ENCODE assay signal across 1 cellular context in the genomic region with DNA sequence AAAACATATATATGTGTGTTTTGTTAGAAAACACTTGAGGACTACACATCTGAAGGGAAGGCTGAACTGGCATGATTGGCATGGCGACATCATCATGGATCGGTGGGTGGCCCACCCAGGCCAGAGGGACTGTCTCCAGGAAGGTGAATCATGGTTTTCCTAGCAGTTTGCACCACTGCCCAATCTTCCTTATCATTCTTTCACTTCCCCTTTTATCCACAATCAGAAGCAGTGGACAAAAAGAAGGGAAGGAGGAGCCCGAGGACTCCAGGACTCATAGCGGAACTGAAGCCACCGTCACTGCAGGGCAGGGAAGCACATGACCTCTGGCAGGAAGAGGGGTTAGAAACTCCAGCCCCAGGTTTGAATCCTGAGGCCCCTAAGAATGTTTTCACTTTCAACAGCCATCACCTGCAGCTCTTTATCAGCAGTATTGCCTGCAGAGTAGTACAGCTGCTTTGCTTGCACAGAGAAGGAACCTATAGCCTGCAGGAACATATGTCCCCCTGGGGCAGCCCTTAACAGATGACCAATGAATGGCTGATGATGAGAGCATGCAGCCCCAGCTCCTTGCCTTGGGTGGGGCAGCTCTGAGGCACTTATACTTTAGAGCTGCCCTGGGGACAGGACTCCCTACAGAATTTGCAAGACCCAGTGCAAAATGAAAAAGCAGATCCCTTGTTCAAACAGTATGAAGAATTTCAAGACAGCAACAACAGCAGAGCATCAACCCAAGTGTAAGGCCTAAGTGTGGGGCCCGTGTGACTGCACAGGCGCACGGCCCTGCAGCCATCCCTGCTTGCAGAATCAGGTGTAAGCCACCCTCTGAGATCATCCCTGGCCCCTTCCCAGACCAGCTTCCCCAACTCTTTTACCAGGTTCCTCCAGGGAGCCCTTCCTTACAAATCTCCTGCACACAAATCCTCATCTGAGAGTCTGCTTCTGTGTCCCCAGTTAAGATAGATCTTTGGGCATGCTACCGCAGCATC.
TF ChIP-seq lines count a peak whose summit lies in the region.

No MANE protein-coding gene starts in this region.

TF ChIP-seq in GM12878, 131 proteins besides CTCF, POLR2A, EP300 and RAD21 (continued from another document):
- TF ChIP-seq, protein P1, sequence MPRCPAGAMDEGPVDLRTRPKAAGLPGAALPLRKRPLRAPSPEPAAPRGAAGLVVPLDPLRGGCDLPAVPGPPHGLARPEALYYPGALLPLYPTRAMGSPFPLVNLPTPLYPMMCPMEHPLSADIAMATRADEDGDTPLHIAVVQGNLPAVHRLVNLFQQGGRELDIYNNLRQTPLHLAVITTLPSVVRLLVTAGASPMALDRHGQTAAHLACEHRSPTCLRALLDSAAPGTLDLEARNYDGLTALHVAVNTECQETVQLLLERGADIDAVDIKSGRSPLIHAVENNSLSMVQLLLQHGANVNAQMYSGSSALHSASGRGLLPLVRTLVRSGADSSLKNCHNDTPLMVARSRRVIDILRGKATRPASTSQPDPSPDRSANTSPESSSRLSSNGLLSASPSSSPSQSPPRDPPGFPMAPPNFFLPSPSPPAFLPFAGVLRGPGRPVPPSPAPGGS (IDR thresholded peaks at IDR 0.05; ENCODE audit: borderline replicate concordance, insufficient read depth, low read depth, low read length, poor library complexity, severe bottlenecking), result no peak
- peak; percentile 15 to 39; a peak in 1 of 4 replicates for TF ChIP-seq BHLHE40 (IDR thresholded peaks at IDR 0.05; ENCODE audit: borderline replicate concordance in 1 of 2, low read depth in 2 of 2, low read length in 1 of 2)
- TF ChIP-seq MTA2 (IDR thresholded peaks at IDR 0.05; ENCODE audit: low read depth), result peak; percentile 58
- TF ChIP-seq POU2F2 (IDR thresholded peaks at IDR 0.05; ENCODE audit: borderline replicate concordance, low read depth, low read length), result no peak
- TF ChIP-seq, protein P2, sequence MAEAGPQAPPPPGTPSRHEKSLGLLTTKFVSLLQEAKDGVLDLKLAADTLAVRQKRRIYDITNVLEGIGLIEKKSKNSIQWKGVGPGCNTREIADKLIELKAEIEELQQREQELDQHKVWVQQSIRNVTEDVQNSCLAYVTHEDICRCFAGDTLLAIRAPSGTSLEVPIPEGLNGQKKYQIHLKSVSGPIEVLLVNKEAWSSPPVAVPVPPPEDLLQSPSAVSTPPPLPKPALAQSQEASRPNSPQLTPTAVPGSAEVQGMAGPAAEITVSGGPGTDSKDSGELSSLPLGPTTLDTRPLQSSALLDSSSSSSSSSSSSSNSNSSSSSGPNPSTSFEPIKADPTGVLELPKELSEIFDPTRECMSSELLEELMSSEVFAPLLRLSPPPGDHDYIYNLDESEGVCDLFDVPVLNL (IDR thresholded peaks at IDR 0.05; ENCODE audit: low read depth, low read length), result no peak
- no peak for TF ChIP-seq SUPT20H (IDR thresholded peaks at IDR 0.05; ENCODE audit: borderline replicate concordance, control insufficient read depth, low read depth, low read length)
- TF ChIP-seq HDAC2 (IDR thresholded peaks at IDR 0.05), result no peak
- no peak for TF ChIP-seq MEF2B (IDR thresholded peaks at IDR 0.05; ENCODE audit: partially characterized antibody, poor library complexity, severe bottlenecking)
- TF ChIP-seq, protein P3, sequence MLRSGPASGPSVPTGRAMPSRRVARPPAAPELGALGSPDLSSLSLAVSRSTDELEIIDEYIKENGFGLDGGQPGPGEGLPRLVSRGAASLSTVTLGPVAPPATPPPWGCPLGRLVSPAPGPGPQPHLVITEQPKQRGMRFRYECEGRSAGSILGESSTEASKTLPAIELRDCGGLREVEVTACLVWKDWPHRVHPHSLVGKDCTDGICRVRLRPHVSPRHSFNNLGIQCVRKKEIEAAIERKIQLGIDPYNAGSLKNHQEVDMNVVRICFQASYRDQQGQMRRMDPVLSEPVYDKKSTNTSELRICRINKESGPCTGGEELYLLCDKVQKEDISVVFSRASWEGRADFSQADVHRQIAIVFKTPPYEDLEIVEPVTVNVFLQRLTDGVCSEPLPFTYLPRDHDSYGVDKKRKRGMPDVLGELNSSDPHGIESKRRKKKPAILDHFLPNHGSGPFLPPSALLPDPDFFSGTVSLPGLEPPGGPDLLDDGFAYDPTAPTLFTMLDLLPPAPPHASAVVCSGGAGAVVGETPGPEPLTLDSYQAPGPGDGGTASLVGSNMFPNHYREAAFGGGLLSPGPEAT (IDR thresholded peaks at IDR 0.05; ENCODE audit: low read depth), result peak; percentile 81
- no peak for TF ChIP-seq PML (IDR thresholded peaks at IDR 0.05; ENCODE audit: low read length)
- no peak for TF ChIP-seq JUND (IDR thresholded peaks at IDR 0.05; ENCODE audit: low read depth, low read length)
